9 cellular contexts compared by ENCODE assay signal in genomic region chr10:133324198-133324792, GRCh38. TPM values are rescaled to one million over a fixed set of nuclear protein-coding genes. Genes with fewer than 3 reads are reported as not detected.
DNase-seq lines count a peak whose midpoint lies in the region; ATAC-seq, FAIRE-seq and TF ChIP-seq lines count a peak whose summit lies in the region.
"Had no signal": no experiment of that assay in that cellular context is flagged by ENCODE, and none has a peak within 500 bp of the region (broad histone marks: within the 10 kb centered on the region; RNA-seq: fewer than 3 reads in every experiment).

No MANE protein-coding gene starts in this region.

- H3K27ac ChIP-seq in DND-41 (ENCODE audit: low read length) (no peak overlapping the region), K562 (ENCODE audit: extremely low read depth, low read depth, low read length) (no peak overlapping the region)

- H3K4me3 ChIP-seq in DND-41 (ENCODE audit: low read depth in 1 of 2, low read length in 2 of 2) (no peak overlapping the region), K562 (peak overlapping the region; percentile 33)

- TF ChIP-seq EP300 in Ishikawa (IDR thresholded peaks at IDR 0.05; ENCODE audit: borderline replicate concordance) (no peak), K562 (IDR thresholded peaks at IDR 0.05; ENCODE audit: low read length) (no peak)

- BruUV-seq in K562 (replicated peaks; lab: Mats Ljungman, UMichigan): no TSS peak

- no peak for TF ChIP-seq POLR2A in K562 (conservative IDR thresholded peaks at IDR 0.05)

- TF ChIP-seq RAD21 in Ishikawa (IDR thresholded peaks at IDR 0.05; ENCODE audit: low read depth) (no peak), K562 (CRISPR knock-in tag; conservative IDR thresholded peaks at IDR 0.05 in 1 of 2, IDR thresholded peaks at IDR 0.05 in 1 of 2) (no peak)

- peaks cover 8% of the 10 kb centered on the region for H3K4me1 ChIP-seq in DND-41 (ENCODE audit: insufficient read depth, low read length)
- H3K4me1 ChIP-seq in K562 (replicated peaks in 1 of 2; ENCODE audit: control insufficient read depth in 2 of 2, insufficient read depth in 2 of 2, low read length in 2 of 2): peaks cover 0 to 49% of the 10 kb centered on the region in 2 experiments; a peak in 3 of 5 replicates

- in situ Hi-C loops in K562 (cut with MboI): no loop called here

- CTCF ChIA-PET in K562 (lab: Yijun Ruan, JAX; ENCODE audit: low intra/inter-chr PET ratio): no interaction called here

- peak; percentile 98 for ATAC-seq in DND-41 (ENCODE audit: insufficient read depth, low read depth)
- ATAC-seq in K562: peak; percentile 94
- ATAC-seq in left colon: peak; percentile 87
- ATAC-seq in GM18873 (IDR thresholded peaks at IDR 0.05; ENCODE audit: low FRiP score, unreplicated experiment): no peak
- no peak for ATAC-seq in HG02642 (IDR thresholded peaks at IDR 0.05; ENCODE audit: poor library complexity, unreplicated experiment)

- POLR2A ChIA-PET in K562 (lab: Yijun Ruan, JAX): no interaction called here

- H4K20me1 ChIP-seq in DND-41 (ENCODE audit: insufficient read depth, low read length): peaks cover 2% of the 10 kb centered on the region; the same call in 1 of the 2 replicates
- no peaks in the 10 kb centered on the region for H4K20me1 ChIP-seq in K562 (replicated peaks; ENCODE audit: control insufficient read depth, insufficient read depth, low read length)

- 0% methylated on average over 3 of the region's 13 CpGs for WGBS in K562 (ENCODE audit: insufficient coverage, low coverage, missing lambda C conversion rate)

- no peaks in the 10 kb centered on the region for H3K9me1 ChIP-seq in K562 (ENCODE audit: control insufficient read depth, insufficient read depth, low read length)

- H3K9me3 ChIP-seq in DND-41 (ENCODE audit: insufficient read depth, low read length, severe bottlenecking) (no peaks in the 10 kb centered on the region), K562 (replicated peaks; ENCODE audit: control insufficient read depth, insufficient read depth, low read depth, low read length) (no peaks in the 10 kb centered on the region)

- H3K4me2 ChIP-seq in DND-41 (ENCODE audit: insufficient read depth, low read length) (peak overlapping the region; percentile 62; the same call in 1 of the 2 replicates), K562 (ENCODE audit: insufficient read depth, low read length) (peak overlapping the region; percentile 70)

- intact Hi-C loops in K562 (cut with micrococcal nuclease): loop anchor here (10.0 kb wide), 2 partner anchors 71 to 161 kb away; partner anchors contain the start of gene MTG1
- intact Hi-C loops in left colon (cut with DNase I, micrococcal nuclease): no loop called here

- FAIRE-seq in K562 (lab: Jason Lieb, UNC): no peak
- FAIRE-seq: keratinocyte had no signal

- no peaks in the 10 kb centered on the region for H3K79me2 ChIP-seq in DND-41 (ENCODE audit: insufficient read depth, low read length)
- no peaks in the 10 kb centered on the region for H3K79me2 ChIP-seq in K562 (ENCODE audit: control insufficient read depth, insufficient read depth, low read length)

- peak; percentile 89 for DNase-seq in DND-41
- peak; percentile 80 for DNase-seq in SW480 (ENCODE audit: low spot score)
- peak; percentile 66 to 75 (median 66) for DNase-seq in K562 (ENCODE audit: extremely low read depth in 1 of 4, low spot score in 3 of 4)
- peak; percentile 85 to 89 for DNase-seq in left colon
- DNase-seq in stimulated activated CD8-positive, alpha-beta memory T cell treated with anti-CD3 and anti-CD28 coated beads, Interleukin-15, amount 100 ng/mL, for 24 hours (ENCODE audit: low read depth): peak; percentile 31

- H3K36me3 ChIP-seq in DND-41 (ENCODE audit: insufficient read depth, low read length): no peaks in the 10 kb centered on the region
- no peaks in the 10 kb centered on the region for H3K36me3 ChIP-seq in K562 (ENCODE audit: control insufficient read depth, insufficient read depth, low read length)

- TF ChIP-seq CTCF in DND-41 (IDR thresholded peaks at IDR 0.05; ENCODE audit: borderline replicate concordance, extremely low read depth, low read length, poor library complexity, severe bottlenecking) (no peak), K562 (IDR thresholded peaks at IDR 0.05 in 2 of 3, conservative IDR thresholded peaks at IDR 0.05 in 1 of 3; ENCODE audit: insufficient read depth in 2 of 3, low read depth in 1 of 3, low read length in 3 of 3) (no peak)

- H3K9ac ChIP-seq in DND-41 (ENCODE audit: low read depth, low read length) (no peak overlapping the region), K562 (ENCODE audit: insufficient read depth in 1 of 2, low read depth in 2 of 2, low read length in 2 of 2) (peak overlapping the region in 1 of 2 experiments; percentile 76; a peak in 2 of 4 replicates)

- H2AFZ ChIP-seq in DND-41 (ENCODE audit: low read depth, low read length) (no peak overlapping the region), K562 (ENCODE audit: low read depth, low read length) (peak overlapping the region; percentile 87)

- H3K27me3 ChIP-seq in DND-41 (ENCODE audit: insufficient read depth, low read length, poor library complexity) (peaks cover 5% of the 10 kb centered on the region), K562 (ENCODE audit: control insufficient read depth in 2 of 2, insufficient read depth in 2 of 2, low read length in 2 of 2) (no peaks in the 10 kb centered on the region; a peak in 1 of 5 replicates)

RNA-seq across cellular contexts. Expression of gene CALY, which starts 12.4 kb away (rescaled TPM):
- total RNA-seq in K562 (2011; cell fraction: chromatin; rRNA removed; ENCODE audit: low replicate concordance): 0.56 TPM in 1 of 2 replicates, not detected in the other
- not detected in 2 replicates for total RNA-seq in K562 (2011; cell fraction: nucleolus; rRNA removed)
- not detected in 2 replicates for total RNA-seq in K562 (2011; cell fraction: nucleoplasm; rRNA removed)
- total RNA-seq in K562 (2014; rRNA removed): 0.04 TPM in 1 of 2 replicates, not detected in the other
- total RNA-seq in K562 (2014; rRNA removed; fragmentation: Illumina TruSeq; extraction: Trizol): not detected in 2 replicates
- not detected in 2 replicates for total RNA-seq in K562 (2015; rRNA removed; fragmentation: Illumina TruSeq; extraction: Trizol)
- total RNA-seq in K562 (2021): not detected in 2 replicates
- not detected in 2 replicates for polyA plus RNA-seq in K562 (2011; rRNA removed)
- polyA plus RNA-seq in K562 (2011; cell fraction: cytosol; rRNA removed): 0.03 and 0.16 TPM in 2 replicates
- 0.04 and 0.36 TPM in 2 replicates for polyA plus RNA-seq in K562 (2011; cell fraction: nucleus; rRNA removed)
- polyA plus RNA-seq in K562 (2012): not detected in 2 replicates
- polyA plus RNA-seq in K562 (2014; fragmentation: Illumina TruSeq; extraction: Trizol): not detected in 2 replicates
- not detected for polyA plus RNA-seq in K562 (2014; fragmentation: Nextera tagmentation; extraction: Ambion mirVana)
- polyA plus RNA-seq in K562 (2014; rRNA removed): not detected in 2 replicates
- polyA minus RNA-seq in K562 (2011; rRNA and poly(A)+ RNA removed): not detected in 2 replicates
- not detected in 2 replicates for polyA minus RNA-seq in K562 (2011; cell fraction: cytosol; rRNA and poly(A)+ RNA removed)
- polyA minus RNA-seq in K562 (2011; cell fraction: nucleus; rRNA and poly(A)+ RNA removed): not detected in 2 replicates
- total RNA-seq in left colon: 1 to 10 TPM in 1 of 2 donors, under 1 TPM in 1; 0.43 to 1.6 TPM
- polyA plus RNA-seq: keratinocyte had no signal

RNA-seq across cellular contexts. Expression of gene ZNF511, which starts 15.6 kb away (rescaled TPM):
- total RNA-seq in K562 (2011; cell fraction: chromatin; rRNA removed; ENCODE audit: low replicate concordance): 15.4 and 25.5 TPM in 2 replicates
- 20.5 and 22.4 TPM in 2 replicates for total RNA-seq in K562 (2011; cell fraction: nucleolus; rRNA removed)
- 21.4 and 24.6 TPM in 2 replicates for total RNA-seq in K562 (2011; cell fraction: nucleoplasm; rRNA removed)
- total RNA-seq in K562 (2014; rRNA removed): 36.3 and 44.4 TPM in 2 replicates
- total RNA-seq in K562 (2014; rRNA removed; fragmentation: Illumina TruSeq; extraction: Trizol): 19.2 and 24.5 TPM in 2 replicates
- total RNA-seq in K562 (2015; rRNA removed; fragmentation: Illumina TruSeq; extraction: Trizol): 46.6 and 48.8 TPM in 2 replicates
- total RNA-seq in K562 (2021): 69.3 and 72.9 TPM in 2 replicates
- 37.3 and 40.1 TPM in 2 replicates for polyA plus RNA-seq in K562 (2011; rRNA removed)
- 31.7 and 75.7 TPM in 2 replicates for polyA plus RNA-seq in K562 (2011; cell fraction: cytosol; rRNA removed)
- 45.8 and 50.3 TPM in 2 replicates for polyA plus RNA-seq in K562 (2011; cell fraction: nucleus; rRNA removed)
- 43.5 and 47.7 TPM in 2 replicates for polyA plus RNA-seq in K562 (2012)
- polyA plus RNA-seq in K562 (2014; fragmentation: Illumina TruSeq; extraction: Trizol): 47.2 and 51.8 TPM in 2 replicates
- 1 to 10 TPM in 1 of 2 experiments, under 1 TPM in 1; 0.61 to 3.7 TPM for polyA plus RNA-seq in K562 (2014; fragmentation: Nextera tagmentation; extraction: Ambion mirVana)
- 57.4 TPM in 2 replicates for polyA plus RNA-seq in K562 (2014; rRNA removed)
- 11.4 and 19.7 TPM in 2 replicates for polyA minus RNA-seq in K562 (2011; rRNA and poly(A)+ RNA removed)
- 18.1 and 20.8 TPM in 2 replicates for polyA minus RNA-seq in K562 (2011; cell fraction: cytosol; rRNA and poly(A)+ RNA removed)
- polyA minus RNA-seq in K562 (2011; cell fraction: nucleus; rRNA and poly(A)+ RNA removed): 10.2 and 13.4 TPM in 2 replicates
- total RNA-seq in left colon: 10 to 100 TPM; 41.0 to 42.1 TPM

RNA-seq across cellular contexts. Expression of gene TUBGCP2, which starts 15.6 kb away (rescaled TPM):
- total RNA-seq in K562 (2011; cell fraction: chromatin; rRNA removed; ENCODE audit: low replicate concordance): 97.4 and 177 TPM in 2 replicates
- 93.2 and 103 TPM in 2 replicates for total RNA-seq in K562 (2011; cell fraction: nucleolus; rRNA removed)
- total RNA-seq in K562 (2011; cell fraction: nucleoplasm; rRNA removed): 81.1 and 81.7 TPM in 2 replicates
- total RNA-seq in K562 (2014; rRNA removed): 35.1 and 44.2 TPM in 2 replicates
- total RNA-seq in K562 (2014; rRNA removed; fragmentation: Illumina TruSeq; extraction: Trizol): 21.0 and 22.1 TPM in 2 replicates
- total RNA-seq in K562 (2015; rRNA removed; fragmentation: Illumina TruSeq; extraction: Trizol): 23.3 and 27.0 TPM in 2 replicates
- 56.6 and 56.7 TPM in 2 replicates for total RNA-seq in K562 (2021)
- polyA plus RNA-seq in K562 (2011; rRNA removed): 39.3 and 45.1 TPM in 2 replicates
- polyA plus RNA-seq in K562 (2011; cell fraction: cytosol; rRNA removed): 33.2 and 44.0 TPM in 2 replicates
- 79.4 and 99.6 TPM in 2 replicates for polyA plus RNA-seq in K562 (2011; cell fraction: nucleus; rRNA removed)
- 29.8 and 48.0 TPM in 2 replicates for polyA plus RNA-seq in K562 (2012)
- polyA plus RNA-seq in K562 (2014; fragmentation: Illumina TruSeq; extraction: Trizol): 28.4 and 35.5 TPM in 2 replicates
- polyA plus RNA-seq in K562 (2014; fragmentation: Nextera tagmentation; extraction: Ambion mirVana): 1 to 10 TPM; 4.3 to 4.4 TPM
- 32.0 and 33.0 TPM in 2 replicates for polyA plus RNA-seq in K562 (2014; rRNA removed)
- 36.7 and 39.5 TPM in 2 replicates for polyA minus RNA-seq in K562 (2011; rRNA and poly(A)+ RNA removed)
- 29.7 and 33.5 TPM in 2 replicates for polyA minus RNA-seq in K562 (2011; cell fraction: cytosol; rRNA and poly(A)+ RNA removed)
- polyA minus RNA-seq in K562 (2011; cell fraction: nucleus; rRNA and poly(A)+ RNA removed): 35.9 and 60.8 TPM in 2 replicates
- 10 to 100 TPM; 53.8 to 53.9 TPM for total RNA-seq in left colon

RNA-seq across cellular contexts. Expression of gene PRAP1, which starts 22.9 kb away (rescaled TPM):
- total RNA-seq in K562 (2011; cell fraction: chromatin; rRNA removed; ENCODE audit: low replicate concordance): not detected in 2 replicates
- total RNA-seq in K562 (2011; cell fraction: nucleolus; rRNA removed): not detected in 2 replicates
- not detected in 2 replicates for total RNA-seq in K562 (2011; cell fraction: nucleoplasm; rRNA removed)
- not detected in 2 replicates for total RNA-seq in K562 (2014; rRNA removed)
- not detected in 2 replicates for total RNA-seq in K562 (2014; rRNA removed; fragmentation: Illumina TruSeq; extraction: Trizol)
- total RNA-seq in K562 (2015; rRNA removed; fragmentation: Illumina TruSeq; extraction: Trizol): not detected in 2 replicates
- not detected in 2 replicates for total RNA-seq in K562 (2021)
- polyA plus RNA-seq in K562 (2011; rRNA removed): not detected in 2 replicates
- polyA plus RNA-seq in K562 (2011; cell fraction: cytosol; rRNA removed): 0.07 TPM in 1 of 2 replicates, not detected in the other
- not detected in 2 replicates for polyA plus RNA-seq in K562 (2011; cell fraction: nucleus; rRNA removed)
- polyA plus RNA-seq in K562 (2012): not detected in 2 replicates
- not detected in 2 replicates for polyA plus RNA-seq in K562 (2014; fragmentation: Illumina TruSeq; extraction: Trizol)
- polyA plus RNA-seq in K562 (2014; fragmentation: Nextera tagmentation; extraction: Ambion mirVana): not detected
- 0.16 TPM in 1 of 2 replicates, not detected in the other for polyA plus RNA-seq in K562 (2014; rRNA removed)
- not detected in 2 replicates for polyA minus RNA-seq in K562 (2011; rRNA and poly(A)+ RNA removed)
- not detected in 2 replicates for polyA minus RNA-seq in K562 (2011; cell fraction: cytosol; rRNA and poly(A)+ RNA removed)
- not detected in 2 replicates for polyA minus RNA-seq in K562 (2011; cell fraction: nucleus; rRNA and poly(A)+ RNA removed)
- total RNA-seq in left colon: 100 to 1,000 TPM in 1 of 2 donors, 10 to 100 TPM in 1; 48.3 to 244 TPM
- polyA plus RNA-seq: keratinocyte had no signal

RNA-seq across cellular contexts. Expression of gene FUOM, which starts 33.5 kb away (rescaled TPM):
- 10.6 and 28.4 TPM in 2 replicates for total RNA-seq in K562 (2011; cell fraction: chromatin; rRNA removed; ENCODE audit: low replicate concordance)
- 42.5 and 54.1 TPM in 2 replicates for total RNA-seq in K562 (2011; cell fraction: nucleolus; rRNA removed)
- 19.0 and 24.0 TPM in 2 replicates for total RNA-seq in K562 (2011; cell fraction: nucleoplasm; rRNA removed)
- 89.7 and 91.1 TPM in 2 replicates for total RNA-seq in K562 (2014; rRNA removed)
- total RNA-seq in K562 (2014; rRNA removed; fragmentation: Illumina TruSeq; extraction: Trizol): 8.6 and 14.0 TPM in 2 replicates
- total RNA-seq in K562 (2015; rRNA removed; fragmentation: Illumina TruSeq; extraction: Trizol): 26.7 and 27.0 TPM in 2 replicates
- total RNA-seq in K562 (2021): 47.8 and 61.2 TPM in 2 replicates
- polyA plus RNA-seq in K562 (2011; rRNA removed): 27.4 and 31.3 TPM in 2 replicates
- 39.9 and 94.4 TPM in 2 replicates for polyA plus RNA-seq in K562 (2011; cell fraction: cytosol; rRNA removed)
- polyA plus RNA-seq in K562 (2011; cell fraction: nucleus; rRNA removed): 29.5 and 49.3 TPM in 2 replicates
- polyA plus RNA-seq in K562 (2012): 22.3 and 26.8 TPM in 2 replicates
- 20.4 and 34.6 TPM in 2 replicates for polyA plus RNA-seq in K562 (2014; fragmentation: Illumina TruSeq; extraction: Trizol)
- 10 to 100 TPM in 1 of 2 experiments, 1 to 10 TPM in 1; 1.8 to 14.4 TPM for polyA plus RNA-seq in K562 (2014; fragmentation: Nextera tagmentation; extraction: Ambion mirVana)
- 96.1 and 108 TPM in 2 replicates for polyA plus RNA-seq in K562 (2014; rRNA removed)
- polyA minus RNA-seq in K562 (2011; rRNA and poly(A)+ RNA removed): 2.1 and 4.9 TPM in 2 replicates
- polyA minus RNA-seq in K562 (2011; cell fraction: cytosol; rRNA and poly(A)+ RNA removed): 7.0 and 9.8 TPM in 2 replicates
- polyA minus RNA-seq in K562 (2011; cell fraction: nucleus; rRNA and poly(A)+ RNA removed): 38.7 and 48.6 TPM in 2 replicates
- 10 to 100 TPM; 25.5 to 28.7 TPM for total RNA-seq in left colon

Comparison
In these comparisons a context has a peak if more than half of its experiments do, and no peak if none do; other contexts are left out.
1. ATAC-seq: peak in DND-41 (single experiment), K562 (single experiment) and left colon (single experiment); none in GM18873 (single experiment) and HG02642 (single experiment).
2. DNase-seq: peak in every context shown above with its lines; median percentile 89 in DND-41; 87 in left colon; 80 in SW480; 66 in K562; 31 in stimulated activated CD8-positive, alpha-beta memory T cell treated with anti-CD3 and anti-CD28 coated beads, Interleukin-15, amount 100 ng/mL, for 24 hours.